ENCODE assay signal across 9 cellular contexts in the genomic region with DNA sequence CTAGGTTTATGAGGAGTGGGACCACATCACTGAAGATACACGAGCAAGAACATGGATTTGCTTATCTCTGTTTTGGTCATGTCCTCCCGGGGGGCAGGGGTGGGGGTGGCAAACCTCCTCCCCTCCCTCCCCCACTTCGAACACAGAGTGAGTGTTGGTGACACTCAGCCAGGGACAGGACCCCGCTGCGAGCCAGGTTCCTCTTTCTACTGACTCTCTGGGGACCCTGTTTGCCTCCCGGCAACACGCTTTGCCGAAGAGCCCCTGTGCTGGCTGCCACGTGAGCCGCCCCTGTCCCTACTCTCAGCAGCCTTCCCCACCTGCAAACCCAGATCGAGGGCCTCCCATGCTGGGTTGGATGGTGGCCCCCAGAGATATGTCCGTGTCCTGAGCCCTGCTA. TPM values are rescaled to one million over a fixed set of nuclear protein-coding genes. Genes with fewer than 3 reads are reported as not detected.
DNase-seq lines count a peak whose midpoint lies in the region; ATAC-seq and TF ChIP-seq lines count a peak whose summit lies in the region.
"Had no signal": no experiment of that assay in that cellular context is flagged by ENCODE, and none has a peak within 500 bp of the region (broad histone marks: within the 10 kb centered on the region; RNA-seq: fewer than 3 reads in every experiment).

No MANE protein-coding gene starts in this region.

- peaks cover 15% of the 10 kb centered on the region; the same call in 1 of the 2 replicates for H3K79me2 ChIP-seq in SU-DHL-6 (ENCODE audit: insufficient read depth, low read length)

- DNase-seq in activated naive CD4-positive, alpha-beta T cell treated with anti-CD3 and anti-CD28 coated beads for 36 hours: no peak
- no peak for DNase-seq in activated naive CD4-positive, alpha-beta T cell treated with anti-CD3 and anti-CD28 coated beads, Interleukin-2, amount 50 U/mL, for 16 hours
- peak; percentile 46 for DNase-seq in stimulated activated naive CD8-positive, alpha-beta T cell treated with anti-CD3 and anti-CD28 coated beads, Interleukin-15, Interleukin-2, amounts not matched to agents 100 U/mL and 50 U/mL, for 24 hours
- no peak for DNase-seq in stimulated activated CD4-positive, alpha-beta T cell treated with anti-CD3 and anti-CD28 coated beads, Interleukin-4, amount 100 ng/mL, for 24 hours
- DNase-seq in DMS153 treated with DMSO at 0.1 percent for 48 hours (lab: John Stamatoyannopoulos, UW; ENCODE audit: unreplicated experiment) (no peak), CD1c-positive myeloid dendritic cell (ENCODE audit: extremely low spot score) (no peak)

- peak overlapping the region; percentile 99 for H3K27ac ChIP-seq in SU-DHL-6 (ENCODE audit: low read depth, low read length)
- H3K27ac ChIP-seq: VCaP had no signal

- no peaks in the 10 kb centered on the region for H3K9me3 ChIP-seq in SU-DHL-6 (ENCODE audit: insufficient read depth, low read length)

- no peaks in the 10 kb centered on the region for H3K9me3 Mint-ChIP-seq in activated naive CD4-positive, alpha-beta T cell treated with anti-CD3 and anti-CD28 coated beads for 36 hours

- H3K9ac ChIP-seq in SU-DHL-6 (ENCODE audit: low read length): peak overlapping the region; percentile 56

- peaks cover 3% of the 10 kb centered on the region; the same call in 1 of the 2 replicates for H3K36me3 ChIP-seq in SU-DHL-6 (ENCODE audit: low read length)

- no peak overlapping the region for H3K4me3 ChIP-seq in SU-DHL-6 (ENCODE audit: insufficient read depth, low read length, poor library complexity, severe bottlenecking)

- TF ChIP-seq CTCF in SU-DHL-6 (IDR thresholded peaks at IDR 0.05; ENCODE audit: insufficient read depth, low read length, poor library complexity, severe bottlenecking): no peak

- H3K27ac Mint-ChIP-seq in activated naive CD4-positive, alpha-beta T cell treated with anti-CD3 and anti-CD28 coated beads for 36 hours: peak overlapping the region; percentile 65

- H3F3A ChIP-seq in SU-DHL-6 (ENCODE audit: insufficient read depth): peaks cover 54% of the 10 kb centered on the region

- H3K27me3 Mint-ChIP-seq in activated naive CD4-positive, alpha-beta T cell treated with anti-CD3 and anti-CD28 coated beads for 36 hours (ENCODE audit: low read depth): no peaks in the 10 kb centered on the region

- H2AFZ ChIP-seq in SU-DHL-6 (ENCODE audit: low read depth, low read length, severe bottlenecking): no peak overlapping the region

- CTCF ChIA-PET in activated naive CD4-positive, alpha-beta T cell treated with anti-CD3 and anti-CD28 coated beads for 36 hours (lab: Charles Lee): no interaction called here

- intact Hi-C loops in activated naive CD4-positive, alpha-beta T cell treated with anti-CD3 and anti-CD28 coated beads for 36 hours (cut with micrococcal nuclease): no loop called here

- H3K4me3 Mint-ChIP-seq in activated naive CD4-positive, alpha-beta T cell treated with anti-CD3 and anti-CD28 coated beads for 36 hours: no peak overlapping the region

- peak overlapping the region; percentile 53 for H3K4me2 ChIP-seq in SU-DHL-6 (ENCODE audit: low read depth, low read length, poor library complexity, severe bottlenecking)

- H3K9me2 ChIP-seq in SU-DHL-6 (replicated peaks; ENCODE audit: insufficient read depth, low read length): no peaks in the 10 kb centered on the region

- peaks cover 37% of the 10 kb centered on the region for H3K4me1 Mint-ChIP-seq in activated naive CD4-positive, alpha-beta T cell treated with anti-CD3 and anti-CD28 coated beads for 36 hours (ENCODE audit: low read depth)

- H4K20me1 ChIP-seq in SU-DHL-6 (ENCODE audit: low read depth, low read length): no peaks in the 10 kb centered on the region

- H3K36me3 Mint-ChIP-seq in activated naive CD4-positive, alpha-beta T cell treated with anti-CD3 and anti-CD28 coated beads for 36 hours (ENCODE audit: low read depth): peaks cover 13% of the 10 kb centered on the region

- peak; percentile 50 for ATAC-seq in HG02678 (IDR thresholded peaks at IDR 0.05; ENCODE audit: unreplicated experiment)
- peak; percentile 55 for ATAC-seq in stimulated activated naive CD8-positive, alpha-beta T cell treated with anti-CD3 and anti-CD28 coated beads, Interleukin-15, Interleukin-2, amounts not matched to agents 100 U/mL and 50 U/mL, for 24 hours

- no peaks in the 10 kb centered on the region for H3K27me3 ChIP-seq in SU-DHL-6 (ENCODE audit: low read length)

RNA-seq across cellular contexts. Expression of a gene that starts 34.7 kb away (rescaled TPM):
- total RNA-seq in activated naive CD4-positive, alpha-beta T cell treated with anti-CD3 and anti-CD28 coated beads for 36 hours: 10 to 100 TPM in 1 of 2 experiments, 1 to 10 TPM in 1; 9.8 to 10.6 TPM

RNA-seq across cellular contexts. Expression of a gene that starts 49.5 kb away (rescaled TPM):
- total RNA-seq in activated naive CD4-positive, alpha-beta T cell treated with anti-CD3 and anti-CD28 coated beads for 36 hours: 10 to 100 TPM; 45.1 to 47.2 TPM
